In genomic region chr1:175472464-175472863, GRCh38 we compare ENCODE assay signal across 17 cellular contexts.
DNase-seq lines count a peak whose midpoint lies in the region; ATAC-seq, FAIRE-seq and TF ChIP-seq lines count a peak whose summit lies in the region.
"Had no signal": no experiment of that assay in that cellular context is flagged by ENCODE, and none has a peak within 500 bp of the region (broad histone marks: within the 10 kb centered on the region; RNA-seq: fewer than 3 reads in every experiment).

No MANE protein-coding gene starts in this region.

- TF ChIP-seq CTCF in HepG2 (CRISPR knock-in tag; IDR thresholded peaks at IDR 0.05) (no peak), right lobe of liver (IDR thresholded peaks at IDR 0.05) (no peak), hepatocyte (IDR thresholded peaks at IDR 0.05; ENCODE audit: poor library complexity) (no peak)

- H3K4me1 ChIP-seq in HepG2 (ENCODE audit: insufficient read depth, low read length) (no peaks in the 10 kb centered on the region), right lobe of liver (no peaks in the 10 kb centered on the region), hepatocyte (ENCODE audit: insufficient read depth) (peaks cover 8% of the 10 kb centered on the region)
- no peaks in the 10 kb centered on the region for H3K4me1 ChIP-seq in CD4-positive, alpha-beta memory T cell (ENCODE audit: insufficient read depth, low read length)

- H3K4me3 ChIP-seq in HepG2 (replicated peaks in 1 of 3; ENCODE audit: insufficient read depth in 1 of 3, low read depth in 2 of 3, low read length in 3 of 3): no peak overlapping the region
- H3K4me3 ChIP-seq in right lobe of liver: no peak overlapping the region
- H3K4me3 ChIP-seq in hepatocyte: no peak overlapping the region
- no peak overlapping the region for H3K4me3 ChIP-seq in CD4-positive, alpha-beta memory T cell (ENCODE audit: low read length in 2 of 2)
- H3K4me3 ChIP-seq: BLaER1 treated with 17β-estradiol and CSF1 and Interleukin-3, amounts not matched to agents 10 nM and 100 nM; GM23338 had no signal

- FAIRE-seq in HepG2 (lab: Jason Lieb, UNC): no peak
- FAIRE-seq: G401.6, GM12891 had no signal

- POLR2A ChIA-PET in HepG2 (lab: Yijun Ruan, JAX): no interaction called here
- POLR2A ChIA-PET in CD4-positive, alpha-beta memory T cell (lab: Charles Lee; ENCODE audit: partially characterized antibody): no interaction called here

- no peaks in the 10 kb centered on the region for H3K36me3 Mint-ChIP-seq in activated CD8-positive, alpha-beta memory T cell treated with anti-CD3 and anti-CD28 coated beads, Interleukin-2, amount 10 ng/mL, durations not matched to agents 7 days and 5 days
- H3K36me3 Mint-ChIP-seq in CD4-positive, alpha-beta memory T cell: no peaks in the 10 kb centered on the region
- H3K36me3 Mint-ChIP-seq: CD4-positive, CD25-positive, alpha-beta regulatory T cell had no signal

- ATAC-seq in HepG2 (no peak), right lobe of liver (no peak), SK-N-SH treated with all-trans-retinoic acid at 6 μM for 48 hours (no peak)
- ATAC-seq in activated CD8-positive, alpha-beta memory T cell treated with anti-CD3 and anti-CD28 coated beads, Interleukin-2, amount 10 ng/mL, durations not matched to agents 7 days and 5 days: no peak
- ATAC-seq: GM23338 had no signal

- H3K36me3 ChIP-seq in HepG2 (replicated peaks in 1 of 2; ENCODE audit: control insufficient read depth in 1 of 2, insufficient read depth in 2 of 2, low read length in 2 of 2) (no peaks in the 10 kb centered on the region), right lobe of liver (no peaks in the 10 kb centered on the region), hepatocyte (replicated peaks; ENCODE audit: insufficient read depth, low read depth) (no peaks in the 10 kb centered on the region)
- no peaks in the 10 kb centered on the region for H3K36me3 ChIP-seq in CD4-positive, alpha-beta memory T cell (ENCODE audit: insufficient read depth, low read length)
- H3K36me3 ChIP-seq: BLaER1 treated with 17β-estradiol and CSF1 and Interleukin-3, amounts not matched to agents 10 nM and 100 nM had no signal

- H3K9me3 ChIP-seq in HepG2 (ENCODE audit: low read length): no peaks in the 10 kb centered on the region
- H3K9me3 ChIP-seq in right lobe of liver: no peaks in the 10 kb centered on the region
- H3K9me3 ChIP-seq in hepatocyte (ENCODE audit: low read depth): no peaks in the 10 kb centered on the region
- H3K9me3 ChIP-seq in CD4-positive, alpha-beta memory T cell (ENCODE audit: control insufficient read depth in 1 of 2, low read length in 2 of 2): no peaks in the 10 kb centered on the region
- H3K9me3 ChIP-seq: BLaER1 treated with 17β-estradiol and CSF1 and Interleukin-3, amounts not matched to agents 10 nM and 100 nM had no signal

- H3K9me3 Mint-ChIP-seq in activated CD8-positive, alpha-beta memory T cell treated with anti-CD3 and anti-CD28 coated beads, Interleukin-2, amount 10 ng/mL, durations not matched to agents 7 days and 5 days (ENCODE audit: low read depth): no peaks in the 10 kb centered on the region
- no peaks in the 10 kb centered on the region for H3K9me3 Mint-ChIP-seq in CD4-positive, alpha-beta memory T cell
- H3K9me3 Mint-ChIP-seq: GM23338, H9 had no signal

- no peaks in the 10 kb centered on the region for H3K9me2 ChIP-seq in hepatocyte (replicated peaks; ENCODE audit: insufficient read depth)

- H2AFZ ChIP-seq in HepG2 (ENCODE audit: low read length): no peak overlapping the region
- no peak overlapping the region for H2AFZ ChIP-seq in hepatocyte
- H2AFZ ChIP-seq: GM23338 had no signal

- H3K27ac Mint-ChIP-seq in activated CD8-positive, alpha-beta memory T cell treated with anti-CD3 and anti-CD28 coated beads, Interleukin-2, amount 10 ng/mL, durations not matched to agents 7 days and 5 days: no peak overlapping the region
- H3K27ac Mint-ChIP-seq in CD4-positive, alpha-beta memory T cell: no peak overlapping the region
- H3K27ac Mint-ChIP-seq: CD4-positive, CD25-positive, alpha-beta regulatory T cell; GM23338; H9 had no signal

- CTCF ChIA-PET in HepG2 (lab: Yijun Ruan, JAX; ENCODE audit: low intra/inter-chr PET ratio, low total read pairs): no interaction called here
- CTCF ChIA-PET in activated CD8-positive, alpha-beta memory T cell treated with anti-CD3 and anti-CD28 coated beads, Interleukin-2, amount 10 ng/mL, durations not matched to agents 7 days and 5 days (lab: Charles Lee): interaction anchor here (1.3 kb wide), 1 partner anchor 95 kb away, joined by 3 read pairs; no protein-coding TSS in a partner anchor
- CTCF ChIA-PET in CD4-positive, alpha-beta memory T cell (lab: Charles Lee; ENCODE audit: partially characterized antibody): interaction anchor here (0.9 to 1.5 kb wide), 2 partner anchors 8 to 9 kb away, joined by 4 read pairs; no protein-coding TSS in a partner anchor

- no peak for TF ChIP-seq RAD21 in HepG2 (CRISPR knock-in tag; IDR thresholded peaks at IDR 0.05)

- H3K27me3 ChIP-seq in HepG2 (ENCODE audit: control insufficient read depth in 1 of 2, insufficient read depth in 2 of 2, low read length in 2 of 2): peaks cover 0 to 6% of the 10 kb centered on the region in 2 experiments; a peak in 1 of 5 replicates
- H3K27me3 ChIP-seq in right lobe of liver: no peaks in the 10 kb centered on the region
- H3K27me3 ChIP-seq in hepatocyte: peaks cover 6% of the 10 kb centered on the region
- H3K27me3 ChIP-seq in CD4-positive, alpha-beta memory T cell (ENCODE audit: insufficient read depth, low read length): no peaks in the 10 kb centered on the region
- H3K27me3 ChIP-seq: BLaER1 treated with 17β-estradiol and CSF1 and Interleukin-3, amounts not matched to agents 10 nM and 100 nM had no signal

- peaks cover 48% of the 10 kb centered on the region for H3K27me3 Mint-ChIP-seq in activated CD8-positive, alpha-beta memory T cell treated with anti-CD3 and anti-CD28 coated beads, Interleukin-2, amount 10 ng/mL, durations not matched to agents 7 days and 5 days
- peaks cover 32 to 34% of the 10 kb centered on the region in 2 donors for H3K27me3 Mint-ChIP-seq in CD4-positive, alpha-beta memory T cell

- H3K27ac ChIP-seq in HepG2 (ENCODE audit: extremely low read length, insufficient read depth, low read length): no peak overlapping the region
- H3K27ac ChIP-seq in right lobe of liver: no peak overlapping the region
- H3K27ac ChIP-seq in hepatocyte: peak overlapping the region; percentile 73
- H3K27ac ChIP-seq in CD4-positive, alpha-beta memory T cell (ENCODE audit: low read depth, low read length): no peak overlapping the region
- H3K27ac ChIP-seq: BLaER1 treated with 17β-estradiol and CSF1 and Interleukin-3, amounts not matched to agents 10 nM and 100 nM had no signal

- BruUV-seq in HepG2 (replicated peaks; lab: Mats Ljungman, UMichigan): no TSS peak

- no peaks in the 10 kb centered on the region for H3K79me2 ChIP-seq in HepG2 (ENCODE audit: insufficient read depth, low read length)
- no peaks in the 10 kb centered on the region for H3K79me2 ChIP-seq in hepatocyte

- 0% methylated on average over 5 of the region's 5 CpGs for WGBS in HepG2 (ENCODE audit: low lambda C conversion rate)
- 58% methylated on average over 4 of the region's 5 CpGs for WGBS in right lobe of liver (ENCODE audit: insufficient coverage, low coverage, low lambda C conversion rate, missing lambda C conversion rate)
- WGBS in hepatocyte (ENCODE audit: low lambda C conversion rate, missing lambda C conversion rate): 80% methylated on average over 5 of the region's 5 CpGs

- H3K9ac ChIP-seq in HepG2 (ENCODE audit: insufficient read depth, low read depth, low read length): no peak overlapping the region
- H3K9ac ChIP-seq: BLaER1 treated with 17β-estradiol and CSF1 and Interleukin-3, amounts not matched to agents 10 nM and 100 nM had no signal

- intact Hi-C loops in HepG2 (cut with micrococcal nuclease; ENCODE audit: unreplicated experiment) (no loop called here), right lobe of liver (cut with DNase I) (no loop called here)
- intact Hi-C loops in CD4-positive, alpha-beta memory T cell (cut with micrococcal nuclease): no loop called here

- no peak for TF ChIP-seq EP300 in HepG2 (IDR thresholded peaks at IDR 0.05; ENCODE audit: low read depth in 2 of 2, low read length in 2 of 2)
- no peak for TF ChIP-seq EP300 in HepG2 (CRISPR knock-in tag; IDR thresholded peaks at IDR 0.05; ENCODE audit: borderline replicate concordance)

- DNase-seq in HepG2 (ENCODE audit: low spot score) (no peak), right lobe of liver (no peak), hepatocyte (ENCODE audit: low spot score) (no peak), NOMO-1 treated with dmso at 0.1 percent for 144 hours (lab: John Stamatoyannopoulos, UW; ENCODE audit: unreplicated experiment) (no peak)
- no peak for DNase-seq in activated CD8-positive, alpha-beta memory T cell treated with anti-CD3 and anti-CD28 coated beads, Interleukin-2, amount 10 ng/mL, durations not matched to agents 7 days and 5 days
- no peak for DNase-seq in CD4-positive, alpha-beta memory T cell
- DNase-seq: 8988T; AML-193; Calu3; CD4-positive, CD25-positive, alpha-beta regulatory T cell; DMS 273 treated with DMSO at 0.1 percent for 48 hours; H9 had no signal

- H3K4me2 ChIP-seq in HepG2 (ENCODE audit: low read depth, low read length) (no peak overlapping the region), hepatocyte (no peak overlapping the region)
- H3K4me2 ChIP-seq: BLaER1 treated with 17β-estradiol and CSF1 and Interleukin-3, amounts not matched to agents 10 nM and 100 nM; GM23338 had no signal

- H3K4me3 Mint-ChIP-seq in activated CD8-positive, alpha-beta memory T cell treated with anti-CD3 and anti-CD28 coated beads, Interleukin-2, amount 10 ng/mL, durations not matched to agents 7 days and 5 days: no peak overlapping the region
- no peak overlapping the region for H3K4me3 Mint-ChIP-seq in CD4-positive, alpha-beta memory T cell
- H3K4me3 Mint-ChIP-seq: CD4-positive, CD25-positive, alpha-beta regulatory T cell; GM23338; H9 had no signal

- in situ Hi-C loops in HepG2 (cut with HindIII; ENCODE audit: extremely low pct_ligation_motif_present, low pct_unique_long_range_greater_than_20kb): no loop called here

- H3K4me1 Mint-ChIP-seq in activated CD8-positive, alpha-beta memory T cell treated with anti-CD3 and anti-CD28 coated beads, Interleukin-2, amount 10 ng/mL, durations not matched to agents 7 days and 5 days: peaks cover 17% of the 10 kb centered on the region
- H3K4me1 Mint-ChIP-seq in CD4-positive, alpha-beta memory T cell: no peaks in the 10 kb centered on the region
- H3K4me1 Mint-ChIP-seq: CD4-positive, CD25-positive, alpha-beta regulatory T cell had no signal

- no peak for TF ChIP-seq POLR2A in HepG2 (IDR thresholded peaks at IDR 0.05; ENCODE audit: insufficient read depth in 1 of 2, low read depth in 2 of 2, low read length in 2 of 2)
- no peak for TF ChIP-seq POLR2A in right lobe of liver (IDR thresholded peaks at IDR 0.05)

- H4K20me1 ChIP-seq in HepG2 (ENCODE audit: insufficient read depth, low read length): no peaks in the 10 kb centered on the region
- H4K20me1 ChIP-seq in hepatocyte (ENCODE audit: insufficient read depth, poor library complexity, severe bottlenecking): no peaks in the 10 kb centered on the region
- H4K20me1 ChIP-seq: BLaER1 treated with 17β-estradiol and CSF1 and Interleukin-3, amounts not matched to agents 10 nM and 100 nM had no signal

TF ChIP-seq in HepG2, 621 proteins besides CTCF, POLR2A, EP300 and RAD21 (continues in another document):
- peak; percentile 81 for TF ChIP-seq CREB1 (IDR thresholded peaks at IDR 0.05)
- no peak for TF ChIP-seq CREB1 (CRISPR knock-in tag; IDR thresholded peaks at IDR 0.05)
